13 cellular contexts compared by ENCODE assay signal in the genomic region with DNA sequence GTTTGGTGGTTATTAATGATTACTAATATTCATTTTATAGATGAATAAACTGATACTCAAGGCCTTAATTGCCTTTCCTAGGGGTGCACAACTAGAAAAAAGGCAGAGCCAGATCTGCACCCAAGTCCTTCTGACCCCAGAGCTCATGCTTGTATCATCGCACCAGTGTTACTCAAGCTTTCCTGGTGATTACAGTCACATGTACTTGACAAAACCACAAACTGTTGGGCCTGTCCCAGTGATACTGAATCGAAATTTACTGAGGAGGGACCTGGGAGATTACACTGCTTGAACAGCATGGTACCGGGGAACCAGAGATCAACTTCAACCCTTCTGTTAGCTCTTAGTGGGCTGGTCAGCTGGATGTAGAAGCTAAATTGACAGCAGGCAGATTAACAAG. TPM values are rescaled to one million over a fixed set of nuclear protein-coding genes. Genes with fewer than 3 reads are reported as not detected.
DNase-seq lines count a peak whose midpoint lies in the region; ATAC-seq and TF ChIP-seq lines count a peak whose summit lies in the region.
"Had no signal": no experiment of that assay in that cellular context is flagged by ENCODE, and none has a peak within 500 bp of the region (broad histone marks: within the 10 kb centered on the region; RNA-seq: fewer than 3 reads in every experiment).

No MANE protein-coding gene starts in this region.

- peak; percentile 56 for ATAC-seq in sciatic nerve

- no peaks in the 10 kb centered on the region for H4K20me1 ChIP-seq in mammary epithelial cell (ENCODE audit: insufficient read depth, low read length)

- no peaks in the 10 kb centered on the region for H3K9me3 ChIP-seq in mammary epithelial cell (replicated peaks; ENCODE audit: insufficient read depth, low read length)

- no peak overlapping the region for H3K4me3 ChIP-seq in NB4 (ENCODE audit: low read depth, low read length)
- no peak overlapping the region for H3K4me3 ChIP-seq in mammary epithelial cell (replicated peaks in 1 of 3; ENCODE audit: insufficient read depth in 1 of 3, low read depth in 2 of 3, low read length in 3 of 3)
- H3K4me3 ChIP-seq in lower leg skin (ENCODE audit: low read depth, poor library complexity, severe bottlenecking), result no peak overlapping the region

- CTCF ChIA-PET in activated naive CD4-positive, alpha-beta T cell treated with anti-CD3 and anti-CD28 coated beads for 36 hours (lab: Charles Lee), result interaction anchor here (0.6 to 1.4 kb wide), 6 partner anchors 17 to 801 kb away, joined by 3 to 4 read pairs (median 3); partner anchors contain the start of gene KLF7
- CTCF ChIA-PET in activated naive CD4-positive, alpha-beta T cell treated with anti-CD3 and anti-CD28 coated beads, Interleukin-2, amount 10 ng/mL, durations not matched to agents 7 days and 5 days (lab: Charles Lee), result interaction anchor here (0.7 to 6.5 kb wide), 7 partner anchors 7 to 678 kb away, joined by 3 to 97 read pairs (median 14); no protein-coding TSS in a partner anchor
- CTCF ChIA-PET in mammary epithelial cell (lab: Charles Lee; ENCODE audit: low non-redundant PET), result no interaction called here

- H3K4me2 ChIP-seq in mammary epithelial cell (ENCODE audit: insufficient read depth, low read depth, low read length), result no peak overlapping the region

- H3K36me3 Mint-ChIP-seq in activated naive CD4-positive, alpha-beta T cell treated with anti-CD3 and anti-CD28 coated beads for 36 hours (ENCODE audit: low read depth), result no peaks in the 10 kb centered on the region
- no peaks in the 10 kb centered on the region for H3K36me3 Mint-ChIP-seq in activated naive CD4-positive, alpha-beta T cell treated with anti-CD3 and anti-CD28 coated beads, Interleukin-2, amount 10 ng/mL, durations not matched to agents 7 days and 5 days

- no peak overlapping the region for H3K27ac Mint-ChIP-seq in activated naive CD4-positive, alpha-beta T cell treated with anti-CD3 and anti-CD28 coated beads for 36 hours
- H3K27ac Mint-ChIP-seq in activated naive CD4-positive, alpha-beta T cell treated with anti-CD3 and anti-CD28 coated beads, Interleukin-2, amount 10 ng/mL, durations not matched to agents 7 days and 5 days, result no peak overlapping the region
- H3K27ac Mint-ChIP-seq: stimulated activated naive B cell treated with anti-CD40 and anti-IgM and Interleukin-4, amounts not matched to agents 10 μg/mL and 1 μg/mL and 100 μg/mL, for 72 hours had no signal

- no TSS peak for BruUV-seq in mammary epithelial cell (replicated peaks; lab: Mats Ljungman, UMichigan)

- H3K27me3 Mint-ChIP-seq in activated naive CD4-positive, alpha-beta T cell treated with anti-CD3 and anti-CD28 coated beads for 36 hours (ENCODE audit: low read depth), result no peaks in the 10 kb centered on the region
- H3K27me3 Mint-ChIP-seq in activated naive CD4-positive, alpha-beta T cell treated with anti-CD3 and anti-CD28 coated beads, Interleukin-2, amount 10 ng/mL, durations not matched to agents 7 days and 5 days, result no peaks in the 10 kb centered on the region
- H3K27me3 Mint-ChIP-seq: stimulated activated naive B cell treated with anti-CD40 and anti-IgM and Interleukin-4, amounts not matched to agents 10 μg/mL and 1 μg/mL and 100 μg/mL, for 72 hours had no signal

- no peak overlapping the region for H3K27ac ChIP-seq in mammary epithelial cell (ENCODE audit: insufficient read depth, low read depth, low read length)

- no peak overlapping the region for H2AFZ ChIP-seq in mammary epithelial cell (ENCODE audit: low read depth, low read length)

- dilution Hi-C loops in mammary epithelial cell (cut with HindIII; ENCODE audit: low sequenced_read_pairs), result no loop called here

- intact Hi-C loops in activated naive CD4-positive, alpha-beta T cell treated with anti-CD3 and anti-CD28 coated beads for 36 hours (cut with micrococcal nuclease), result loop anchor here (2.0 to 10.0 kb wide), 5 partner anchors 324 to 1246 kb away; no protein-coding TSS in a partner anchor
- intact Hi-C loops in mammary epithelial cell (cut with micrococcal nuclease) (no loop called here), sciatic nerve (cut with DNase I) (no loop called here), lower leg skin (cut with DNase I; ENCODE audit: low total_unique reads) (no loop called here)

- H3K79me2 ChIP-seq in mammary epithelial cell (ENCODE audit: insufficient read depth, low read length), result no peaks in the 10 kb centered on the region

- peak; percentile 59 for DNase-seq in activated naive CD4-positive, alpha-beta T cell treated with anti-CD3 and anti-CD28 coated beads for 36 hours
- no peak for DNase-seq in activated naive CD4-positive, alpha-beta T cell treated with anti-CD3 and anti-CD28 coated beads, Interleukin-2, amount 10 ng/mL, durations not matched to agents 7 days and 5 days
- peak; percentile 74 for DNase-seq in NB4 (ENCODE audit: low read depth)
- DNase-seq in mammary epithelial cell, result peak; percentile 36
- no peak for DNase-seq in sciatic nerve (ENCODE audit: low spot score)
- no peak for DNase-seq in Ammon's horn (ENCODE audit: low spot score)
- DNase-seq in lower leg skin (ENCODE audit: low spot score in 2 of 2), result no peak
- no peak for DNase-seq in NCI-H1436 (lab: John Stamatoyannopoulos, UW)
- DNase-seq: activated CD4-positive, alpha-beta T cell treated with anti-CD3 and anti-CD28 coated beads for 1 hour; DMS79 treated with DMSO at 0.1 percent for 48 hours; stimulated activated CD4-positive, alpha-beta T cell treated with anti-CD3 and anti-CD28 coated beads, Interleukin-2, amount 100 ng/mL, for 48 hours; stimulated activated naive B cell treated with anti-CD40 and anti-IgM and Interleukin-4, amounts not matched to agents 10 μg/mL and 1 μg/mL and 100 μg/mL, for 72 hours; SW 1271 had no signal

- H3K36me3 ChIP-seq in mammary epithelial cell (ENCODE audit: insufficient read depth, low read length), result peaks cover 6% of the 10 kb centered on the region

- TF ChIP-seq POLR2A in NB4 (IDR thresholded peaks at IDR 0.05; ENCODE audit: extremely low read depth, insufficient read length) (no peak), lower leg skin (IDR thresholded peaks at IDR 0.05) (no peak)

- no peak overlapping the region for H3K4me3 Mint-ChIP-seq in activated naive CD4-positive, alpha-beta T cell treated with anti-CD3 and anti-CD28 coated beads for 36 hours
- H3K4me3 Mint-ChIP-seq in activated naive CD4-positive, alpha-beta T cell treated with anti-CD3 and anti-CD28 coated beads, Interleukin-2, amount 10 ng/mL, durations not matched to agents 7 days and 5 days, result no peak overlapping the region
- H3K4me3 Mint-ChIP-seq: stimulated activated naive B cell treated with anti-CD40 and anti-IgM and Interleukin-4, amounts not matched to agents 10 μg/mL and 1 μg/mL and 100 μg/mL, for 72 hours had no signal

- peaks cover 31% of the 10 kb centered on the region for H3K4me1 Mint-ChIP-seq in activated naive CD4-positive, alpha-beta T cell treated with anti-CD3 and anti-CD28 coated beads for 36 hours (ENCODE audit: low read depth)
- peaks cover 18% of the 10 kb centered on the region for H3K4me1 Mint-ChIP-seq in activated naive CD4-positive, alpha-beta T cell treated with anti-CD3 and anti-CD28 coated beads, Interleukin-2, amount 10 ng/mL, durations not matched to agents 7 days and 5 days

- WGBS in mammary epithelial cell (ENCODE audit: low coverage, missing lambda C conversion rate), result 69% methylated on average over 3 of the region's 3 CpGs
- WGBS in lower leg skin, 2 donors, result 79 to 82% methylated on average over 3 of the region's 3 CpGs

- H3K4me1 ChIP-seq in mammary epithelial cell (ENCODE audit: insufficient read depth, low read length), result no peaks in the 10 kb centered on the region

- H3K27me3 ChIP-seq in mammary epithelial cell (ENCODE audit: insufficient read depth, low read length), result no peaks in the 10 kb centered on the region

- H3K9ac ChIP-seq in mammary epithelial cell (ENCODE audit: insufficient read depth, low read length), result no peak overlapping the region

- TF ChIP-seq CTCF in NB4 (IDR thresholded peaks at IDR 0.05; ENCODE audit: low read depth, low read length) (no peak), mammary epithelial cell (conservative IDR thresholded peaks at IDR 0.05 in 1 of 2, IDR thresholded peaks at IDR 0.05 in 1 of 2; ENCODE audit: extremely low read depth in 1 of 2, insufficient read depth in 1 of 2, low read depth in 1 of 2, low read length in 2 of 2) (no peak), lower leg skin (IDR thresholded peaks at IDR 0.05) (no peak)

- in situ Hi-C loops in mammary epithelial cell (cut with MboI; ENCODE audit: low sequenced_read_pairs in 2 of 2), result loop anchor here in 1 of 2 donors (5.0 kb wide), 1 partner anchor 678 kb away; no protein-coding TSS in a partner anchor

- no peaks in the 10 kb centered on the region for H3K9me3 Mint-ChIP-seq in activated naive CD4-positive, alpha-beta T cell treated with anti-CD3 and anti-CD28 coated beads for 36 hours
- H3K9me3 Mint-ChIP-seq in activated naive CD4-positive, alpha-beta T cell treated with anti-CD3 and anti-CD28 coated beads, Interleukin-2, amount 10 ng/mL, durations not matched to agents 7 days and 5 days, result no peaks in the 10 kb centered on the region
- H3K9me3 Mint-ChIP-seq: stimulated activated naive B cell treated with anti-CD40 and anti-IgM and Interleukin-4, amounts not matched to agents 10 μg/mL and 1 μg/mL and 100 μg/mL, for 72 hours had no signal

RNA-seq across cellular contexts. Expression of gene FASTKD2, which starts 33.7 kb away (rescaled TPM):
- total RNA-seq in activated naive CD4-positive, alpha-beta T cell treated with anti-CD3 and anti-CD28 coated beads for 36 hours, result 10 to 100 TPM; 21.4 to 22.8 TPM
- total RNA-seq in mammary epithelial cell, result 10 to 100 TPM; 32.6 to 45.0 TPM
- 40.5 TPM for polyA plus RNA-seq in mammary epithelial cell
- 62.5 TPM for polyA minus RNA-seq in mammary epithelial cell
- total RNA-seq in sciatic nerve, result 23.1 TPM
- 10 to 100 TPM; 21.4 to 25.4 (median 23.8) TPM for total RNA-seq in lower leg skin

RNA-seq across cellular contexts. Expression of gene MDH1B, which starts 34.0 kb away (rescaled TPM):
- under 1 TPM; 0.86 TPM for total RNA-seq in activated naive CD4-positive, alpha-beta T cell treated with anti-CD3 and anti-CD28 coated beads for 36 hours
- total RNA-seq in mammary epithelial cell, result 1 to 10 TPM in 1 of 2 donors, under 1 TPM in 1; 0.54 to 1.8 TPM
- 0.66 TPM for polyA plus RNA-seq in mammary epithelial cell
- polyA minus RNA-seq in mammary epithelial cell, result not detected
- 1.9 TPM for total RNA-seq in sciatic nerve
- 1 to 10 TPM in 1 of 4 donors, under 1 TPM in 3; 0.10 to 1.1 (median 0.46) TPM for total RNA-seq in lower leg skin

Comparison
In these comparisons a context has a peak if more than half of its experiments do, and no peak if none do; other contexts are left out.
1. DNase-seq: peak in activated naive CD4-positive, alpha-beta T cell treated with anti-CD3 and anti-CD28 coated beads for 36 hours (single experiment), NB4 (single experiment) and mammary epithelial cell (single experiment); none in activated naive CD4-positive, alpha-beta T cell treated with anti-CD3 and anti-CD28 coated beads, Interleukin-2, amount 10 ng/mL, durations not matched to agents 7 days and 5 days (single experiment), sciatic nerve (single experiment), Ammon's horn (single experiment), lower leg skin (0 of 2) and NCI-H1436 (single experiment).